ENCODE assay signal across 10 cellular contexts in genomic region chr4:118557298-118557851, GRCh38.
DNase-seq lines count a peak whose midpoint lies in the region; TF ChIP-seq lines count a peak whose summit lies in the region.
"Had no signal": no experiment of that assay in that cellular context is flagged by ENCODE, and none has a peak within 500 bp of the region (broad histone marks: within the 10 kb centered on the region; RNA-seq: fewer than 3 reads in every experiment).

No MANE protein-coding gene starts in this region.

- no TSS peak for BruUV-seq in PC-9 (replicated peaks; lab: Mats Ljungman, UMichigan)

- H3T11ph ChIP-seq in H9 (ENCODE audit: low read length) = no peak overlapping the region

- H3K4me1 Mint-ChIP-seq in endothelial cell (ENCODE audit: unreplicated experiment) (no peaks in the 10 kb centered on the region), H9 (peaks cover 5 to 6% of the 10 kb centered on the region in 2 experiments; a peak in 3 of 4 replicates)
- no peaks in the 10 kb centered on the region for H3K4me1 Mint-ChIP-seq in activated T-helper 2 cell treated with anti-CD3 and anti-CD28 coated beads, Interferon-gamma antibody, Interleukin-2, Interleukin-4, amounts not matched to agents 10 μg/mL and 5 μg/mL and 100 μg/mL, durations not matched to agents 14 hours and 24 hours and 36 hours (ENCODE audit: low read depth)

- H2AK5ac ChIP-seq in H9 (ENCODE audit: insufficient read length, low read length) = no peak overlapping the region

- H4K20me1 ChIP-seq in PC-9 (ENCODE audit: insufficient read depth) (no peaks in the 10 kb centered on the region), H9 (ENCODE audit: control insufficient read depth, insufficient read depth, insufficient read length) (no peaks in the 10 kb centered on the region)

- H3F3A ChIP-seq in PC-9 (ENCODE audit: insufficient read depth, low read depth) = no peaks in the 10 kb centered on the region

- H2BK15ac ChIP-seq in H9 (ENCODE audit: low read depth, low read length) = no peak overlapping the region

- H3K27ac Mint-ChIP-seq in endothelial cell (ENCODE audit: unreplicated experiment) (no peak overlapping the region), H9 (no peak overlapping the region)
- no peak overlapping the region for H3K27ac Mint-ChIP-seq in activated T-helper 2 cell treated with anti-CD3 and anti-CD28 coated beads, Interferon-gamma antibody, Interleukin-2, Interleukin-4, amounts not matched to agents 10 μg/mL and 5 μg/mL and 100 μg/mL, durations not matched to agents 14 hours and 24 hours and 36 hours

- no peak overlapping the region for H3K18ac ChIP-seq in H9 (ENCODE audit: insufficient read length, low read depth, low read length)

- H3K9ac ChIP-seq in H9 (ENCODE audit: extremely low read depth, insufficient read length, low read length) = no peak overlapping the region

- H4K91ac ChIP-seq in H9 (ENCODE audit: insufficient read length, low read depth, low read length) = no peak overlapping the region

- intact Hi-C loops in PC-9 (cut with micrococcal nuclease; ENCODE audit: unreplicated experiment) = no loop called here
- intact Hi-C loops in activated T-helper 2 cell treated with anti-CD3 and anti-CD28 coated beads, Interferon-gamma antibody, Interleukin-2, Interleukin-4, amounts not matched to agents 10 μg/mL and 5 μg/mL and 100 μg/mL, durations not matched to agents 14 hours and 24 hours and 36 hours (cut with micrococcal nuclease) = no loop called here

- H3K27me3 ChIP-seq in BJ (ENCODE audit: control insufficient read depth, insufficient read depth, low read length) (no peaks in the 10 kb centered on the region), PC-9 (ENCODE audit: insufficient read depth, low read depth) (no peaks in the 10 kb centered on the region), H9 (ENCODE audit: insufficient read depth, low read length) (no peaks in the 10 kb centered on the region)
- H3K27me3 ChIP-seq: gastrocnemius medialis had no signal

- H3K4me3 Mint-ChIP-seq in endothelial cell (ENCODE audit: unreplicated experiment) (no peak overlapping the region), H9 (no peak overlapping the region)
- no peak overlapping the region for H3K4me3 Mint-ChIP-seq in activated T-helper 2 cell treated with anti-CD3 and anti-CD28 coated beads, Interferon-gamma antibody, Interleukin-2, Interleukin-4, amounts not matched to agents 10 μg/mL and 5 μg/mL and 100 μg/mL, durations not matched to agents 14 hours and 24 hours and 36 hours (ENCODE audit: low read depth)

- H3K4me2 ChIP-seq in PC-9 (no peak overlapping the region), H9 (ENCODE audit: insufficient read depth, insufficient read length, low read length) (no peak overlapping the region)

- H2BK12ac ChIP-seq in H9 (ENCODE audit: insufficient read length, low read depth, low read length) = no peak overlapping the region

- H3K23ac ChIP-seq in H9 (ENCODE audit: insufficient read length, low read depth, low read length) = no peak overlapping the region

- no peak overlapping the region for H4K5ac ChIP-seq in H9 (ENCODE audit: insufficient read length, low read depth, low read length)

- TF ChIP-seq CTCF in BJ (IDR thresholded peaks at IDR 0.05; ENCODE audit: insufficient read depth, low read depth, low read length) (no peak), PC-9 (conservative IDR thresholded peaks at IDR 0.05) (no peak), fibroblast of mammary gland (conservative IDR thresholded peaks at IDR 0.05; ENCODE audit: control insufficient read depth, insufficient read depth, low read depth, low read length) (no peak), endothelial cell (IDR thresholded peaks at IDR 0.05; ENCODE audit: unreplicated experiment) (no peak), H9 (conservative IDR thresholded peaks at IDR 0.05) (no peak)

- H3K56ac ChIP-seq in H9 (ENCODE audit: insufficient read length, low read depth, low read length) = no peak overlapping the region

- H3K9me3 Mint-ChIP-seq in endothelial cell (ENCODE audit: unreplicated experiment) (no peaks in the 10 kb centered on the region), H9 (no peaks in the 10 kb centered on the region)
- H3K9me3 Mint-ChIP-seq in activated T-helper 2 cell treated with anti-CD3 and anti-CD28 coated beads, Interferon-gamma antibody, Interleukin-2, Interleukin-4, amounts not matched to agents 10 μg/mL and 5 μg/mL and 100 μg/mL, durations not matched to agents 14 hours and 24 hours and 36 hours = no peaks in the 10 kb centered on the region

- H3K36me3 Mint-ChIP-seq in endothelial cell (ENCODE audit: low read depth, unreplicated experiment) = no peaks in the 10 kb centered on the region
- no peaks in the 10 kb centered on the region for H3K36me3 Mint-ChIP-seq in H9 (ENCODE audit: insufficient read depth in 1 of 3, low read depth in 3 of 3)
- no peaks in the 10 kb centered on the region for H3K36me3 Mint-ChIP-seq in activated T-helper 2 cell treated with anti-CD3 and anti-CD28 coated beads, Interferon-gamma antibody, Interleukin-2, Interleukin-4, amounts not matched to agents 10 μg/mL and 5 μg/mL and 100 μg/mL, durations not matched to agents 14 hours and 24 hours and 36 hours (ENCODE audit: low read depth)

- no peak overlapping the region for H3K27ac ChIP-seq in PC-9
- H3K27ac ChIP-seq in H9 (ENCODE audit: insufficient read length, low read depth, low read length) = no peak overlapping the region
- H3K27ac ChIP-seq: gastrocnemius medialis had no signal

- H3K9me2 ChIP-seq in PC-9 (ENCODE audit: insufficient read depth) = no peaks in the 10 kb centered on the region

- no peak overlapping the region for H2AFZ ChIP-seq in PC-9
- no peak overlapping the region for H2AFZ ChIP-seq in H9 (ENCODE audit: low read length)

- CTCF ChIA-PET in BJ (lab: Yijun Ruan, JAX) (no interaction called here), PC-9 (lab: Charles Lee) (no interaction called here)

- H2BK5ac ChIP-seq in H9 (ENCODE audit: insufficient read length, low read length) = no peak overlapping the region

- H3K79me1 ChIP-seq in H9 (ENCODE audit: insufficient read depth, low read depth, low read length, poor library complexity, severe bottlenecking) = no peaks in the 10 kb centered on the region

- H3K14ac ChIP-seq in H9 (ENCODE audit: insufficient read depth, low read length) = no peak overlapping the region

- POLR2A ChIA-PET in BJ (lab: Charles Lee) (no interaction called here), PC-9 (lab: Charles Lee; ENCODE audit: unreplicated experiment) (no interaction called here)

- no peaks in the 10 kb centered on the region for H3K36me3 ChIP-seq in BJ (ENCODE audit: control insufficient read depth, insufficient read depth, low read length)
- no peaks in the 10 kb centered on the region for H3K36me3 ChIP-seq in PC-9 (ENCODE audit: low read depth)
- H3K36me3 ChIP-seq: gastrocnemius medialis had no signal

- H3K9me3 ChIP-seq in PC-9 (ENCODE audit: insufficient read depth, low read depth) (no peaks in the 10 kb centered on the region), H9 (ENCODE audit: control insufficient read depth, low read depth, low read length) (no peaks in the 10 kb centered on the region)
- H3K9me3 ChIP-seq: gastrocnemius medialis had no signal

- no CpG with 5 or more reads among the region's 8 CpGs for WGBS in H9 (ENCODE audit: extremely low coverage, insufficient read length, low lambda C conversion rate)

- peak; percentile 61 for DNase-seq in BJ (ENCODE audit: low read depth)
- DNase-seq in HS-5 (ENCODE audit: low read depth) = peak; percentile 29
- DNase-seq in PC-9 = peak; percentile 39 to 44
- peak; percentile 68 for DNase-seq in fibroblast of mammary gland (ENCODE audit: low read depth)
- DNase-seq in endothelial cell (ENCODE audit: low spot score) = no peak
- DNase-seq in 8988T = no peak
- DNase-seq in H9 = no peak
- DNase-seq in activated T-helper 2 cell treated with anti-CD3 and anti-CD28 coated beads, Interferon-gamma antibody, Interleukin-2, Interleukin-4, amounts not matched to agents 10 μg/mL and 5 μg/mL and 100 μg/mL, durations not matched to agents 14 hours and 24 hours and 36 hours (ENCODE audit: low spot score) = no peak
- DNase-seq: gastrocnemius medialis; stimulated activated naive CD4-positive, alpha-beta T cell had no signal

- H3K79me2 ChIP-seq in PC-9 (ENCODE audit: low read depth) = no peaks in the 10 kb centered on the region
- no peaks in the 10 kb centered on the region for H3K79me2 ChIP-seq in H9 (ENCODE audit: insufficient read depth, low read length)

- no peak overlapping the region for H2BK120ac ChIP-seq in H9 (ENCODE audit: low read depth, low read length, poor library complexity, severe bottlenecking)

- no peak overlapping the region for H4K8ac ChIP-seq in H9 (replicated peaks; ENCODE audit: insufficient read length, low read depth, low read length)

- no peaks in the 10 kb centered on the region for H3K4me1 ChIP-seq in PC-9 (replicated peaks; ENCODE audit: insufficient read depth)
- no peaks in the 10 kb centered on the region for H3K4me1 ChIP-seq in H9 (ENCODE audit: insufficient read depth, low read length)
- H3K4me1 ChIP-seq: gastrocnemius medialis had no signal

- H2BK20ac ChIP-seq in H9 (ENCODE audit: low read depth, low read length, poor library complexity, severe bottlenecking) = no peak overlapping the region

- no peaks in the 10 kb centered on the region for H3K23me2 ChIP-seq in H9 (ENCODE audit: insufficient read length, low read depth, low read length, poor library complexity, severe bottlenecking)

- H3K4ac ChIP-seq in H9 (ENCODE audit: low read depth, low read length) = no peak overlapping the region

- H3K27me3 Mint-ChIP-seq in endothelial cell (ENCODE audit: unreplicated experiment) (peaks cover 1% of the 10 kb centered on the region), H9 (ENCODE audit: low read depth) (no peaks in the 10 kb centered on the region)
- H3K27me3 Mint-ChIP-seq in activated T-helper 2 cell treated with anti-CD3 and anti-CD28 coated beads, Interferon-gamma antibody, Interleukin-2, Interleukin-4, amounts not matched to agents 10 μg/mL and 5 μg/mL and 100 μg/mL, durations not matched to agents 14 hours and 24 hours and 36 hours (ENCODE audit: low read depth) = peaks cover 4% of the 10 kb centered on the region

- H3K4me3 ChIP-seq in BJ (ENCODE audit: low read depth, low read length) (no peak overlapping the region), PC-9 (no peak overlapping the region), fibroblast of mammary gland (ENCODE audit: control insufficient read depth, low read depth, low read length) (no peak overlapping the region)
- H3K4me3 ChIP-seq: gastrocnemius medialis had no signal

Comparison
In these comparisons a context has a peak if more than half of its experiments do, and no peak if none do; other contexts are left out.
1. DNase-seq: peak in BJ (single experiment), HS-5 (single experiment), PC-9 (2 of 2) and fibroblast of mammary gland (single experiment); none in endothelial cell (single experiment), 8988T (single experiment), H9 (single experiment) and activated T-helper 2 cell treated with anti-CD3 and anti-CD28 coated beads, Interferon-gamma antibody, Interleukin-2, Interleukin-4, amounts not matched to agents 10 μg/mL and 5 μg/mL and 100 μg/mL, durations not matched to agents 14 hours and 24 hours and 36 hours (single experiment).